In genomic region chr5:6757414-6757969, GRCh38 we compare ENCODE assay signal across 23 cellular contexts.
"Had no signal": no experiment of that assay in that cellular context is flagged by ENCODE, and none has a peak within 500 bp of the region (broad histone marks: within the 10 kb centered on the region; RNA-seq: fewer than 3 reads in every experiment).

No MANE protein-coding gene starts in this region.

- H3K27me3 ChIP-seq: colonic mucosa, heart left ventricle, neural progenitor cell, ovary, stomach, upper lobe of left lung, vagina had no signal

- H2AFZ ChIP-seq: neural progenitor cell had no signal

- FAIRE-seq: endothelial cell of umbilical vein, frontal cortex, islet of Langerhans had no signal

- DNase-seq: colonic mucosa; dermis blood vessel endothelial cell; endodermal cell; erythroblast; hippocampal formation; kidney glomerular epithelial cell; lower lobe of right lung; mesenchymal stem cell; midbrain; nucleus accumbens; ovary; right cardiac atrium; stimulated activated CD4-positive, alpha-beta T cell treated with anti-CD3 and anti-CD28 coated beads, Interleukin-4, amount 100 ng/mL, for 24 hours; stimulated activated naive CD4-positive, alpha-beta T cell; stomach; substantia nigra; upper lobe of left lung had no signal

- H3K4me3 ChIP-seq: colonic mucosa, heart left ventricle, lower lobe of right lung, neural progenitor cell, ovary, stomach, upper lobe of left lung, vagina had no signal

- H3K4me2 ChIP-seq: neural progenitor cell had no signal

- H3K36me3 ChIP-seq: neural progenitor cell, ovary had no signal

- H3K9ac ChIP-seq: neural progenitor cell had no signal

- H3K4me1 ChIP-seq: colonic mucosa, lower lobe of right lung, neural progenitor cell, stomach, upper lobe of left lung, vagina had no signal

- H3K9me3 ChIP-seq: colonic mucosa, lower lobe of right lung, ovary, stomach, upper lobe of left lung, vagina had no signal

- H3K27ac ChIP-seq: colonic mucosa, heart left ventricle, lower lobe of right lung, neural progenitor cell, ovary, stomach, upper lobe of left lung, vagina had no signal
